20 cellular contexts compared by ENCODE assay signal in genomic region chr12:62861586-62861985, GRCh38.
A peak's percentile ranks its signal among the peaks of the same experiment; 100 is the strongest.
DNase-seq lines count a peak whose midpoint lies in the region; ATAC-seq, FAIRE-seq and TF ChIP-seq lines count a peak whose summit lies in the region.
"Had no signal": no experiment of that assay in that cellular context is flagged by ENCODE, and none has a peak within 500 bp of the region (broad histone marks: within the 10 kb centered on the region; RNA-seq: fewer than 3 reads in every experiment).

No MANE protein-coding gene starts in this region.

- no peak for TF ChIP-seq RAD21 in SK-N-SH (IDR thresholded peaks at IDR 0.05; ENCODE audit: low read length)

- WGBS in SK-N-SH (ENCODE audit: low lambda C conversion rate) = 66% methylated on average over 4 of the region's 4 CpGs

- no peaks in the 10 kb centered on the region for H3K9me2 ChIP-seq in SK-N-SH

- no peaks in the 10 kb centered on the region for H3K27me3 ChIP-seq in SK-N-SH (ENCODE audit: insufficient read depth)
- H3K27me3 ChIP-seq: adrenal gland, gastroesophageal sphincter had no signal

- no peak overlapping the region for H3K9ac ChIP-seq in SK-N-SH

- H3K9me3 Mint-ChIP-seq in osteocyte (ENCODE audit: unreplicated experiment) = no peaks in the 10 kb centered on the region
- H3K9me3 Mint-ChIP-seq: naive thymus-derived CD8-positive, alpha-beta T cell; stimulated activated naive CD8-positive, alpha-beta T cell treated with anti-CD3 and anti-CD28 coated beads, Interleukin-15, amount 100 ng/mL, for 72 hours; WTC11 had no signal

- peak overlapping the region in 1 of 2 experiments; percentile 58; a peak in 2 of 4 replicates for H3K27ac ChIP-seq in SK-N-SH (ENCODE audit: low read depth in 2 of 2, low read length in 1 of 2)
- H3K27ac ChIP-seq: adrenal gland, gastroesophageal sphincter, lower lobe of right lung, prostate gland had no signal

- H3K27me3 Mint-ChIP-seq in osteocyte (ENCODE audit: unreplicated experiment) = no peaks in the 10 kb centered on the region
- H3K27me3 Mint-ChIP-seq: stimulated activated naive CD8-positive, alpha-beta T cell treated with anti-CD3 and anti-CD28 coated beads, Interleukin-15, amount 100 ng/mL, for 72 hours had no signal

- peak; percentile 23 for DNase-seq in AG20443 (ENCODE audit: low spot score)
- DNase-seq in SK-N-SH = no peak
- peak; percentile 18 for DNase-seq in fibroblast of peridontal ligament (ENCODE audit: extremely low read depth)
- DNase-seq in osteocyte (ENCODE audit: extremely low spot score, unreplicated experiment) = no peak
- no peak for DNase-seq in urothelium cell line (ENCODE audit: low spot score)
- DNase-seq in HK-2 (ENCODE audit: unreplicated experiment) = no peak
- DNase-seq in effector CD8-positive, alpha-beta T cell (lab: John Stamatoyannopoulos, UW) = no peak
- DNase-seq: activated CD8-positive, alpha-beta memory T cell treated with anti-CD3 and anti-CD28 coated beads for 24 hours; adrenal gland; lower lobe of right lung; naive thymus-derived CD8-positive, alpha-beta T cell; NCI-H187; NCI-H446 treated with DMSO at 0.1 percent for 48 hours; stimulated activated CD4-positive, alpha-beta T cell treated with anti-CD3 and anti-CD28 coated beads, Interleukin-15, amount 100 ng/mL, for 24 hours; stimulated activated naive CD8-positive, alpha-beta T cell treated with anti-CD3 and anti-CD28 coated beads, Interleukin-15, amount 100 ng/mL, for 72 hours had no signal

- POLR2A ChIA-PET in SK-N-SH (lab: Yijun Ruan, JAX) = no interaction called here

- peak overlapping the region; percentile 30 for H3K4me2 ChIP-seq in SK-N-SH

- no peaks in the 10 kb centered on the region for H3K9me3 ChIP-seq in SK-N-SH
- H3K9me3 ChIP-seq: adrenal gland, gastroesophageal sphincter, lower lobe of right lung, prostate gland had no signal

- H3K79me2 ChIP-seq in SK-N-SH (ENCODE audit: insufficient read depth) = no peaks in the 10 kb centered on the region

- no peaks in the 10 kb centered on the region for H3K36me3 Mint-ChIP-seq in osteocyte (ENCODE audit: unreplicated experiment)
- H3K36me3 Mint-ChIP-seq: naive thymus-derived CD8-positive, alpha-beta T cell; WTC11 had no signal

- no peak overlapping the region for H3K4me3 Mint-ChIP-seq in osteocyte (ENCODE audit: unreplicated experiment)
- H3K4me3 Mint-ChIP-seq: naive thymus-derived CD8-positive, alpha-beta T cell; stimulated activated naive CD8-positive, alpha-beta T cell treated with anti-CD3 and anti-CD28 coated beads, Interleukin-15, amount 100 ng/mL, for 72 hours; WTC11 had no signal

- TF ChIP-seq EP300 in SK-N-SH (IDR thresholded peaks at IDR 0.05; ENCODE audit: borderline replicate concordance in 1 of 2, low read depth in 1 of 2, low read length in 1 of 2) = no peak

- H2AFZ ChIP-seq in SK-N-SH (ENCODE audit: low read depth) = peak overlapping the region; percentile 80

- no peaks in the 10 kb centered on the region for H4K20me1 ChIP-seq in SK-N-SH (ENCODE audit: insufficient read depth)

- peaks cover 0 to 21% of the 10 kb centered on the region in 2 experiments; a peak in 1 of 4 replicates for H3K4me1 ChIP-seq in SK-N-SH (ENCODE audit: control insufficient read depth in 1 of 2, insufficient read depth in 2 of 2, low read depth in 1 of 2, low read length in 1 of 2)
- H3K4me1 ChIP-seq: adrenal gland, prostate gland had no signal

- H3F3A ChIP-seq in SK-N-SH (replicated peaks; ENCODE audit: insufficient read depth) = peaks cover 20% of the 10 kb centered on the region

- H3K36me3 ChIP-seq in SK-N-SH (replicated peaks in 1 of 2; ENCODE audit: control insufficient read depth in 1 of 2, insufficient read depth in 2 of 2, low read length in 1 of 2) = no peaks in the 10 kb centered on the region
- H3K36me3 ChIP-seq: adrenal gland, gastroesophageal sphincter, lower lobe of right lung, prostate gland had no signal

- no peak for TF ChIP-seq CTCF in SK-N-SH (IDR thresholded peaks at IDR 0.05)
- TF ChIP-seq CTCF in osteocyte (IDR thresholded peaks at IDR 0.05) = no peak

- ATAC-seq in GM21447 (IDR thresholded peaks at IDR 0.05; ENCODE audit: unreplicated experiment) = no peak
- ATAC-seq: gastroesophageal sphincter; GM12878; lower lobe of right lung; naive thymus-derived CD8-positive, alpha-beta T cell; stimulated activated naive CD8-positive, alpha-beta T cell treated with anti-CD3 and anti-CD28 coated beads, Interleukin-15, amount 100 ng/mL, for 72 hours; WTC11 had no signal

- H3K4me1 Mint-ChIP-seq in osteocyte (ENCODE audit: unreplicated experiment) = peaks cover 78% of the 10 kb centered on the region
- H3K4me1 Mint-ChIP-seq: naive thymus-derived CD8-positive, alpha-beta T cell; stimulated activated naive CD8-positive, alpha-beta T cell treated with anti-CD3 and anti-CD28 coated beads, Interleukin-15, amount 100 ng/mL, for 72 hours had no signal

- CTCF ChIA-PET in SK-N-SH (lab: Yijun Ruan, JAX) = no interaction called here

- peak overlapping the region; percentile 73 for H3K27ac Mint-ChIP-seq in osteocyte (ENCODE audit: unreplicated experiment)
- H3K27ac Mint-ChIP-seq: naive thymus-derived CD8-positive, alpha-beta T cell; stimulated activated naive CD8-positive, alpha-beta T cell treated with anti-CD3 and anti-CD28 coated beads, Interleukin-15, amount 100 ng/mL, for 72 hours; WTC11 had no signal

- H3K4me3 ChIP-seq in SK-N-SH (ENCODE audit: low read depth in 2 of 2, low read length in 1 of 2) = no peak overlapping the region
- H3K4me3 ChIP-seq: adrenal gland, gastroesophageal sphincter, GM12878, prostate gland had no signal

- FAIRE-seq in urothelium cell line (lab: Jason Lieb, UNC) = no peak
- FAIRE-seq: GM12878 had no signal

TF ChIP-seq in SK-N-SH, 30 proteins besides CTCF, POLR2A, EP300 and RAD21:
- TF ChIP-seq FOXM1 (IDR thresholded peaks at IDR 0.05; ENCODE audit: low read depth) = no peak
- TF ChIP-seq FOXJ3 (CRISPR knock-in tag; IDR thresholded peaks at IDR 0.05) = no peak
- TF ChIP-seq RCOR1 (IDR thresholded peaks at IDR 0.05; ENCODE audit: low read length) = no peak
- no peak for TF ChIP-seq JUND (IDR thresholded peaks at IDR 0.05)
- TF ChIP-seq NRF1 (IDR thresholded peaks at IDR 0.05; ENCODE audit: low read depth, low read length) = no peak
- TF ChIP-seq RXRA (IDR thresholded peaks at IDR 0.05; ENCODE audit: borderline replicate concordance, low read depth) = no peak
- TF ChIP-seq CHD2 (IDR thresholded peaks at IDR 0.05; ENCODE audit: low read length, partially characterized antibody) = no peak
- no peak for TF ChIP-seq USF2 (IDR thresholded peaks at IDR 0.05; ENCODE audit: borderline replicate concordance, low read depth, low read length)
- TF ChIP-seq, protein P1, sequence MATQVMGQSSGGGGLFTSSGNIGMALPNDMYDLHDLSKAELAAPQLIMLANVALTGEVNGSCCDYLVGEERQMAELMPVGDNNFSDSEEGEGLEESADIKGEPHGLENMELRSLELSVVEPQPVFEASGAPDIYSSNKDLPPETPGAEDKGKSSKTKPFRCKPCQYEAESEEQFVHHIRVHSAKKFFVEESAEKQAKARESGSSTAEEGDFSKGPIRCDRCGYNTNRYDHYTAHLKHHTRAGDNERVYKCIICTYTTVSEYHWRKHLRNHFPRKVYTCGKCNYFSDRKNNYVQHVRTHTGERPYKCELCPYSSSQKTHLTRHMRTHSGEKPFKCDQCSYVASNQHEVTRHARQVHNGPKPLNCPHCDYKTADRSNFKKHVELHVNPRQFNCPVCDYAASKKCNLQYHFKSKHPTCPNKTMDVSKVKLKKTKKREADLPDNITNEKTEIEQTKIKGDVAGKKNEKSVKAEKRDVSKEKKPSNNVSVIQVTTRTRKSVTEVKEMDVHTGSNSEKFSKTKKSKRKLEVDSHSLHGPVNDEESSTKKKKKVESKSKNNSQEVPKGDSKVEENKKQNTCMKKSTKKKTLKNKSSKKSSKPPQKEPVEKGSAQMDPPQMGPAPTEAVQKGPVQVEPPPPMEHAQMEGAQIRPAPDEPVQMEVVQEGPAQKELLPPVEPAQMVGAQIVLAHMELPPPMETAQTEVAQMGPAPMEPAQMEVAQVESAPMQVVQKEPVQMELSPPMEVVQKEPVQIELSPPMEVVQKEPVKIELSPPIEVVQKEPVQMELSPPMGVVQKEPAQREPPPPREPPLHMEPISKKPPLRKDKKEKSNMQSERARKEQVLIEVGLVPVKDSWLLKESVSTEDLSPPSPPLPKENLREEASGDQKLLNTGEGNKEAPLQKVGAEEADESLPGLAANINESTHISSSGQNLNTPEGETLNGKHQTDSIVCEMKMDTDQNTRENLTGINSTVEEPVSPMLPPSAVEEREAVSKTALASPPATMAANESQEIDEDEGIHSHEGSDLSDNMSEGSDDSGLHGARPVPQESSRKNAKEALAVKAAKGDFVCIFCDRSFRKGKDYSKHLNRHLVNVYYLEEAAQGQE (IDR thresholded peaks at IDR 0.05; ENCODE audit: low read depth, low read length) = no peak
- TF ChIP-seq, protein P2, sequence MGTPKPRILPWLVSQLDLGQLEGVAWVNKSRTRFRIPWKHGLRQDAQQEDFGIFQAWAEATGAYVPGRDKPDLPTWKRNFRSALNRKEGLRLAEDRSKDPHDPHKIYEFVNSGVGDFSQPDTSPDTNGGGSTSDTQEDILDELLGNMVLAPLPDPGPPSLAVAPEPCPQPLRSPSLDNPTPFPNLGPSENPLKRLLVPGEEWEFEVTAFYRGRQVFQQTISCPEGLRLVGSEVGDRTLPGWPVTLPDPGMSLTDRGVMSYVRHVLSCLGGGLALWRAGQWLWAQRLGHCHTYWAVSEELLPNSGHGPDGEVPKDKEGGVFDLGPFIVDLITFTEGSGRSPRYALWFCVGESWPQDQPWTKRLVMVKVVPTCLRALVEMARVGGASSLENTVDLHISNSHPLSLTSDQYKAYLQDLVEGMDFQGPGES (IDR thresholded peaks at IDR 0.05; ENCODE audit: low read depth, low read length) = no peak

Comparison
In these comparisons a context has a peak if more than half of its experiments do, and no peak if none do; other contexts are left out.
1. DNase-seq: peak in AG20443 (single experiment) and fibroblast of peridontal ligament (single experiment); none in SK-N-SH (single experiment), osteocyte (single experiment), urothelium cell line (single experiment), HK-2 (single experiment) and effector CD8-positive, alpha-beta T cell (single experiment).